8 cellular contexts compared by ENCODE assay signal in the genomic region with DNA sequence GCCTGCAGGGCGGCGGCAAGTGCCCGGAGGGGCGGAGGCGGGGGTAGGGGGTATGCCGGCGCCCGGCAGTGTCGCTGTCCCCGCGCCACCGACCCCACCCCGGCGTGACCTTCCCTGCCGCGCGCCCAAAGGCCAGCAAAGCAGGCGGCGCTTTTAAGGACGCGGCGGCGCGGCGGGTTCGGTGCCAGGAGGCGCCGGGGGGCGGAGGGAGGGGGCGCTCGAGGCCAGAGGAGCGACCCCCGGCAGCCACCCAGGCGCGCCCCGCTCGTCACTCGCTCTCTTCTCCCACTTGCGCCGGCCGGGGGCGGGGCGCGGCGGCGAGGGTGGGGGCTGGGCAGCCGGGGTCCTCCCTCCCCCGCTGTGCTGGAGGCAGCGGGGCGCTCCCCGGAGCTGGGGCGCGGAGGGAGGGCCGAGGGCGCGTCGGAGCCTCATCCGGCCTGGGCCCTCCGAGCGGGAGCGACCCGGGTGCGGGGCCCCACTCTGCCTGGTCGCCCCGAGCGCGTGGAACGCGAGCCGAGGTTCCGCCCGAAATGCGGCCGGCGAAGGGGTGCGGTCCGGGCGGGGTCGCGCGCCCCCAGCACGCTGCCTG. TPM values are rescaled to one million over a fixed set of nuclear protein-coding genes. Genes with fewer than 3 reads are reported as not detected.
A peak's percentile ranks its signal among the peaks of the same experiment; 100 is the strongest.
DNase-seq lines count a peak whose midpoint lies in the region; ATAC-seq lines count a peak whose summit lies in the region.

No MANE protein-coding gene starts in this region.

- peak overlapping the region; percentile 69 for H3K27ac Mint-ChIP-seq in activated CD4-positive, alpha-beta T cell treated with anti-CD3 and anti-CD28 coated beads, Interleukin-2, amount 10 ng/mL, durations not matched to agents 24 days and 14 days

- peaks cover 4% of the 10 kb centered on the region for H3K4me1 Mint-ChIP-seq in activated CD4-positive, alpha-beta T cell treated with anti-CD3 and anti-CD28 coated beads, Interleukin-2, amount 10 ng/mL, durations not matched to agents 24 days and 14 days

- peak overlapping the region; percentile 81 for H3K4me3 Mint-ChIP-seq in activated CD4-positive, alpha-beta T cell treated with anti-CD3 and anti-CD28 coated beads, Interleukin-2, amount 10 ng/mL, durations not matched to agents 24 days and 14 days

- H3K27me3 Mint-ChIP-seq in activated CD4-positive, alpha-beta T cell treated with anti-CD3 and anti-CD28 coated beads, Interleukin-2, amount 10 ng/mL, durations not matched to agents 24 days and 14 days: peaks cover 38% of the 10 kb centered on the region

- intact Hi-C loops in activated CD4-positive, alpha-beta T cell treated with anti-CD3 and anti-CD28 coated beads, Interleukin-2, amount 10 ng/mL, durations not matched to agents 24 days and 14 days (cut with micrococcal nuclease): loop anchor here (5.0 kb wide), 1 partner anchor 134 kb away; no protein-coding TSS in a partner anchor

- ATAC-seq in GM19463 (IDR thresholded peaks at IDR 0.05; ENCODE audit: unreplicated experiment): no peak
- ATAC-seq in GM18909 (IDR thresholded peaks at IDR 0.05; ENCODE audit: poor library complexity, unreplicated experiment): no peak

- DNase-seq in activated CD4-positive, alpha-beta T cell treated with anti-CD3 and anti-CD28 coated beads, Interleukin-2, amount 10 ng/mL, durations not matched to agents 24 days and 14 days: peak; percentile 72
- DNase-seq in activated CD4-positive, alpha-beta T cell treated with anti-CD3 and anti-CD28 coated beads for 48 hours: no peak
- DNase-seq in hypothalamus (lab: John Stamatoyannopoulos, UW) (peak in 38 of 51 donors; percentile 34 to 85 (median 72)), skeletal muscle cell (ENCODE audit: low read depth) (no peak), iPS-NIHi11 (ENCODE audit: low spot score) (no peak)

- 0 to 1% (median 1%) methylated on average over 40 to 77 of the region's 82 CpGs for WGBS in adipose tissue, 3 donors

- no peaks in the 10 kb centered on the region for H3K9me3 Mint-ChIP-seq in activated CD4-positive, alpha-beta T cell treated with anti-CD3 and anti-CD28 coated beads, Interleukin-2, amount 10 ng/mL, durations not matched to agents 24 days and 14 days

- H3K36me3 Mint-ChIP-seq in activated CD4-positive, alpha-beta T cell treated with anti-CD3 and anti-CD28 coated beads, Interleukin-2, amount 10 ng/mL, durations not matched to agents 24 days and 14 days (ENCODE audit: low read depth): peaks cover under 1% of the 10 kb centered on the region

- peak overlapping the region; percentile 60 for H3K4me3 ChIP-seq in skeletal muscle cell (ENCODE audit: low read depth, low read length)

- H3K27ac ChIP-seq in adipose tissue (ENCODE audit: low read depth, low read length): peak overlapping the region; percentile 86

RNA-seq across cellular contexts. Expression of a gene that starts 8.5 kb away (rescaled TPM):
- 0.05 TPM in 1 of 2 replicates, not detected in the other for total RNA-seq in activated CD4-positive, alpha-beta T cell treated with anti-CD3 and anti-CD28 coated beads, Interleukin-2, amount 10 ng/mL, durations not matched to agents 24 days and 14 days
- 10 to 100 TPM in 2 of 3 donors, 1 to 10 TPM in 1; 5.6 to 14.4 (median 12.9) TPM for polyA plus RNA-seq in adipose tissue

Comparison
In these comparisons a context has a peak if more than half of its experiments do, and no peak if none do; other contexts are left out.
1. DNase-seq: peak in activated CD4-positive, alpha-beta T cell treated with anti-CD3 and anti-CD28 coated beads, Interleukin-2, amount 10 ng/mL, durations not matched to agents 24 days and 14 days (single experiment) and hypothalamus (38 of 51); none in activated CD4-positive, alpha-beta T cell treated with anti-CD3 and anti-CD28 coated beads for 48 hours (single experiment), skeletal muscle cell (single experiment) and iPS-NIHi11 (single experiment).